In the genomic region with DNA sequence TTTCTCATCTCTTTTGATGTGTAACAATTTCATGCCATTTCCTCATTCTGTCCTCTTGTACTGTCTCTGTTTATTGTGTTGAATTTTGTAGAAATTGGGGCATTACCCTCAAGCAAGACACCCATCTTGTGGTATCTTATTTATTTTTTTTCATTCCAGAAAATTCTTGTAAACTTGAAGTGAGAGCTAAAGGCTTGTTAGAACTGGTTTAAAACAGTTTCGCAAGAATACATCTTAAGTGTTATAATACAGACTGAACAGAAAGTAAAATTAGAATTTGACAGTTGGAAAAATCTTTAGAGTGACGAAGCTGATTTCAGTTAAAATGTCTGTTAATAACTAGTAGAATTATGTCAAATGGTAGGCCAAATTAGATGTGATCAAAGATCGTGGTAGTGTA, we compare ENCODE assay signal across 25 cellular contexts. TPM values are rescaled to one million over a fixed set of nuclear protein-coding genes. Genes with fewer than 3 reads are reported as not detected.
"Had no signal": no experiment of that assay in that cellular context is flagged by ENCODE, and none has a peak within 500 bp of the region (broad histone marks: within the 10 kb centered on the region; RNA-seq: fewer than 3 reads in every experiment).

No MANE protein-coding gene starts in this region.

- DNase-seq: activated CD4-positive, alpha-beta memory T cell treated with anti-CD3 and anti-CD28 coated beads for 36 hours; activated CD4-positive, alpha-beta T cell treated with anti-CD3 and anti-CD28 coated beads for 36 hours; activated CD8-positive, alpha-beta memory T cell treated with anti-CD3 and anti-CD28 coated beads, Interleukin-2, amount 10 ng/mL, durations not matched to agents 7 days and 5 days; activated gamma-delta T cell; activated T-cell treated with anti-CD3 and anti-CD28 coated beads, Interleukin-2, amount 50 U/mL, for 4 hours; amygdala; effector memory CD4-positive, alpha-beta T cell; hippocampal formation; kidney; left ventricle myocardium inferior; mesenchymal stem cell; naive thymus-derived CD8-positive, alpha-beta T cell; nucleus accumbens; right cardiac atrium; small intestine; stimulated activated CD4-positive, alpha-beta T cell treated with anti-CD3 and anti-CD28 coated beads, Interleukin-4, amount 100 ng/mL, for 24 hours; stimulated activated naive CD4-positive, alpha-beta T cell; substantia nigra had no signal

- ATAC-seq: activated CD4-positive, alpha-beta T cell treated with anti-CD3 and anti-CD28 coated beads for 36 hours; activated CD8-positive, alpha-beta memory T cell treated with anti-CD3 and anti-CD28 coated beads, Interleukin-2, amount 10 ng/mL, durations not matched to agents 7 days and 5 days; activated T-cell treated with anti-CD3 and anti-CD28 coated beads, Interleukin-2, amount 50 U/mL, for 4 hours; naive thymus-derived CD8-positive, alpha-beta T cell; right cardiac atrium had no signal

- H3K27ac Mint-ChIP-seq: activated CD4-positive, alpha-beta memory T cell treated with anti-CD3 and anti-CD28 coated beads for 36 hours; activated CD4-positive, alpha-beta T cell treated with anti-CD3 and anti-CD28 coated beads for 36 hours; activated CD8-positive, alpha-beta memory T cell treated with anti-CD3 and anti-CD28 coated beads, Interleukin-2, amount 10 ng/mL, durations not matched to agents 7 days and 5 days; brain; dendritic cell treated with granulocyte-macrophage colony-stimulating factor and Interleukin-4, amounts not matched to agents 40 ng/mL and 50 ng/mL, for 4 days; progenitor cell of endocrine pancreas had no signal

- H3K4me3 Mint-ChIP-seq: activated CD4-positive, alpha-beta memory T cell treated with anti-CD3 and anti-CD28 coated beads for 36 hours; activated CD4-positive, alpha-beta T cell treated with anti-CD3 and anti-CD28 coated beads for 36 hours; activated CD8-positive, alpha-beta memory T cell treated with anti-CD3 and anti-CD28 coated beads, Interleukin-2, amount 10 ng/mL, durations not matched to agents 7 days and 5 days; activated naive CD8-positive, alpha-beta T cell; activated T-cell treated with anti-CD3 and anti-CD28 coated beads, Interleukin-2, amount 50 U/mL, for 4 hours; brain; dendritic cell treated with granulocyte-macrophage colony-stimulating factor and Interleukin-4, amounts not matched to agents 40 ng/mL and 50 ng/mL, for 4 days had no signal

- H3K27me3 Mint-ChIP-seq: activated CD4-positive, alpha-beta memory T cell treated with anti-CD3 and anti-CD28 coated beads for 36 hours; activated CD4-positive, alpha-beta T cell treated with anti-CD3 and anti-CD28 coated beads for 36 hours; activated CD8-positive, alpha-beta memory T cell treated with anti-CD3 and anti-CD28 coated beads, Interleukin-2, amount 10 ng/mL, durations not matched to agents 7 days and 5 days; activated naive CD8-positive, alpha-beta T cell; brain; dendritic cell treated with granulocyte-macrophage colony-stimulating factor and Interleukin-4, amounts not matched to agents 40 ng/mL and 50 ng/mL, for 4 days; naive thymus-derived CD8-positive, alpha-beta T cell; progenitor cell of endocrine pancreas had no signal

RNA-seq across cellular contexts. Expression of a gene that starts 47.5 kb away (rescaled TPM):
- total RNA-seq: activated CD4-positive, alpha-beta memory T cell treated with anti-CD3 and anti-CD28 coated beads for 36 hours; activated CD4-positive, alpha-beta T cell treated with anti-CD3 and anti-CD28 coated beads for 36 hours; activated CD8-positive, alpha-beta memory T cell treated with anti-CD3 and anti-CD28 coated beads, Interleukin-2, amount 10 ng/mL, durations not matched to agents 7 days and 5 days; activated T-cell treated with anti-CD3 and anti-CD28 coated beads, Interleukin-2, amount 50 U/mL, for 4 hours; epithelial cell of proximal tubule; kidney; left ventricle myocardium inferior; mucosa of gallbladder; naive thymus-derived CD8-positive, alpha-beta T cell; progenitor cell of endocrine pancreas; right cardiac atrium; T-helper 1 cell treated with Interleukin-12 subunit alpha and Interleukin-12 subunit beta and Interleukin-4 antibody, amounts not matched to agents 30 ng/mL and 1 ng/mL, for 36 hours had no signal
